ENCODE assay signal across 19 cellular contexts in the genomic region with DNA sequence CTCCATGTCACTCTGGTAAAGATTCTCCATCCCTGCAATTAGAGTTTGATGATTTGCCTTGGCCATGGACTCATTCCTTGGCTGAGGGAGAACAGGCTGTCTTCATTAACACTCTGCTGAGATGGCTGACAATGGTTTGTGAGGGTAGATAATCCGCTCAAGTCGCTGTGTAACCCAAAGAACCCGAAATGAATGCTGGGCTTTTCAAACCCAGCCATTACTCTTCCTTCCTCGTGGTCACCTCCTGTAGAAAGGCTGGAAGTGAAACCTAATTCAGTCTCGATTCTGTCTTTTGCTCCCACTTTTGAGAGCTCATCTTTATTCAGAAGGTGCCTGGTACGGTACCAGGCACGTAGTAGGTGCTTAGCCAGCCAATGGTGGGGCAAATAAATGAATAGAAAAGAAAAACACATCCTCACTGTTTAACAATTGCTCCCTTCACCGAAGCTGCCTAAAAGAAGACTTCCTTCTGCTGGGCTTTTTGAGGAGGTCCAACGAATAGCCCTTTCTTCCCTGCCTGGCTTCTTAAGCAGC.
"Had no signal": no experiment of that assay in that cellular context is flagged by ENCODE, and none has a peak within 500 bp of the region (broad histone marks: within the 10 kb centered on the region; RNA-seq: fewer than 3 reads in every experiment).

No MANE protein-coding gene starts in this region.

- H3K36me3 ChIP-seq: cardiac muscle cell, ovary, stomach, thoracic aorta had no signal

- H3K4me3 Mint-ChIP-seq: activated CD4-positive, alpha-beta T cell treated with anti-CD3 and anti-CD28 coated beads, Interleukin-2, amount 10 ng/mL, durations not matched to agents 7 days and 5 days; activated T-cell treated with anti-CD3 and anti-CD28 coated beads, Interleukin-2, amount 50 U/mL, for 24 hours; nephron; T-helper 1 cell treated with Interleukin-12 subunit alpha and Interleukin-12 subunit beta and Interleukin-4 antibody, amounts not matched to agents 30 μg/mL and 1 μg/mL, for 36 hours had no signal

- H3K9me3 Mint-ChIP-seq: nephron had no signal

- DNase-seq: activated CD4-positive, alpha-beta T cell treated with anti-CD3 and anti-CD28 coated beads, Interleukin-2, amount 10 ng/mL, durations not matched to agents 7 days and 5 days; activated CD4-positive, CD25-positive, alpha-beta regulatory T cell; activated effector memory CD4-positive, alpha-beta T cell treated with Interleukin-2 at 50 U/mL for 16 hours; activated T-cell treated with anti-CD3 and anti-CD28 coated beads, Interleukin-2, amount 50 U/mL, for 24 hours; foreskin melanocyte; head of caudate nucleus; islet precursor cell; mammary epithelial cell; ovary; retina; stimulated activated CD4-positive, alpha-beta T cell treated with anti-CD3 and anti-CD28 coated beads, Interleukin-4, amount 100 ng/mL, for 4 hours; stomach had no signal

- H3K9me3 ChIP-seq: ovary, stomach, thoracic aorta had no signal

- H3K27ac Mint-ChIP-seq: activated CD4-positive, alpha-beta T cell treated with anti-CD3 and anti-CD28 coated beads, Interleukin-2, amount 10 ng/mL, durations not matched to agents 7 days and 5 days; activated T-cell treated with anti-CD3 and anti-CD28 coated beads, Interleukin-2, amount 50 U/mL, for 24 hours; nephron; T-helper 1 cell treated with Interleukin-12 subunit alpha and Interleukin-12 subunit beta and Interleukin-4 antibody, amounts not matched to agents 30 μg/mL and 1 μg/mL, for 36 hours had no signal

- FAIRE-seq: colon, endothelial cell of umbilical vein had no signal

- H3K27ac ChIP-seq: cardiac muscle cell, ovary, stomach, thoracic aorta had no signal

- H3K27me3 ChIP-seq: cardiac muscle cell, ovary, stomach had no signal

- H3K4me3 ChIP-seq: cardiac muscle cell, ovary, stomach, thoracic aorta had no signal

- H3K27me3 Mint-ChIP-seq: activated CD4-positive, alpha-beta T cell treated with anti-CD3 and anti-CD28 coated beads, Interleukin-2, amount 10 ng/mL, durations not matched to agents 7 days and 5 days; activated T-cell treated with anti-CD3 and anti-CD28 coated beads, Interleukin-2, amount 50 U/mL, for 24 hours had no signal

- ATAC-seq: left lobe of liver had no signal
